9 cellular contexts compared by ENCODE assay signal in the genomic region with DNA sequence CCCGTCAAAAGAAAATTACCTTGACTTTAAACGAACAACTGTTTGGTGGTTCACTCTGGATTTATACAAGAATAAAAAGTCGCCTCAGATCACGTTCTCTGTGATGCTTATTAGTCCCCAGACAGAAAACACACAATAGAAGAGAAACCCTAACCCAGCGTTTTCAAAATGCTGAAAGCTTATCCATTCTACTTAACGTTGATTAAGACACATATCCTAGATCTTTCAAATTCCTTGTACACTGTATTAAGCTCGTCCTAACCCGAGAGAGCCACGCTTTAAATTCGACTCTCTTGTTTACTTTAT. TPM values are rescaled to one million over a fixed set of nuclear protein-coding genes. Genes with fewer than 3 reads are reported as not detected.
A peak's percentile ranks its signal among the peaks of the same experiment; 100 is the strongest.
DNase-seq lines count a peak whose midpoint lies in the region; ATAC-seq and TF ChIP-seq lines count a peak whose summit lies in the region.
"Had no signal": no experiment of that assay in that cellular context is flagged by ENCODE, and none has a peak within 500 bp of the region (broad histone marks: within the 10 kb centered on the region; RNA-seq: fewer than 3 reads in every experiment).

No MANE protein-coding gene starts in this region.

- no peaks in the 10 kb centered on the region for H3K36me3 ChIP-seq in CD8-positive, alpha-beta memory T cell (ENCODE audit: insufficient read depth, low read length)
- H3K36me3 ChIP-seq in IMR-90 (ENCODE audit: control insufficient read depth, insufficient read depth, low read length): no peaks in the 10 kb centered on the region
- H3K36me3 ChIP-seq: neutrophil had no signal

- H3K4me3 Mint-ChIP-seq in CD8-positive, alpha-beta memory T cell: peak overlapping the region in 6 of 7 donors; percentile 6 to 65 (median 56)
- H3K4me3 Mint-ChIP-seq in effector memory CD8-positive, alpha-beta T cell: peak overlapping the region; percentile 42 to 69
- peak overlapping the region; percentile 72 for H3K4me3 Mint-ChIP-seq in natural killer cell

- no TSS peak for BruUV-seq in IMR-90 (replicated peaks; lab: Mats Ljungman, UMichigan)

- no peak overlapping the region for H2AFZ ChIP-seq in IMR-90 (replicated peaks; ENCODE audit: low read length, poor library complexity)

- no peak overlapping the region for H2AK9ac ChIP-seq in IMR-90 (replicated peaks; ENCODE audit: low read depth, low read length, poor library complexity)

- in situ Hi-C loops in IMR-90 (cut with MboI; ENCODE audit: low sequenced_read_pairs): no loop called here

- no peak overlapping the region for H3K4me3 ChIP-seq in CD8-positive, alpha-beta memory T cell (ENCODE audit: low read length)
- no peak overlapping the region; the same call in 1 of the 2 replicates for H3K4me3 ChIP-seq in IMR-90 (ENCODE audit: insufficient read depth, low read depth, low read length)

- no peak for TF ChIP-seq RAD21 in IMR-90 (IDR thresholded peaks at IDR 0.05; ENCODE audit: low read length)

- no peak overlapping the region for H2BK15ac ChIP-seq in IMR-90 (ENCODE audit: low read depth, low read length)

- CTCF ChIA-PET in CD8-positive, alpha-beta memory T cell (lab: Charles Lee): no interaction called here
- CTCF ChIA-PET in IMR-90 (lab: Yijun Ruan, JAX): interaction anchor here (0.6 kb wide), 1 partner anchor 231 kb away, joined by 3 read pairs; no protein-coding TSS in a partner anchor

- intact Hi-C loops in IMR-90 (cut with micrococcal nuclease): no loop called here
- intact Hi-C loops in natural killer cell (cut with micrococcal nuclease): no loop called here

- H2BK5ac ChIP-seq in IMR-90 (ENCODE audit: low read depth, low read length, poor library complexity, severe bottlenecking): no peak overlapping the region

- H4K20me1 ChIP-seq in IMR-90 (ENCODE audit: insufficient read depth, low read length): no peaks in the 10 kb centered on the region

- H3K9me3 ChIP-seq in CD8-positive, alpha-beta memory T cell (ENCODE audit: low read length): no peaks in the 10 kb centered on the region
- H3K9me3 ChIP-seq in IMR-90 (ENCODE audit: control insufficient read depth, insufficient read depth, low read length): peaks cover 11% of the 10 kb centered on the region; the same call in 1 of the 2 replicates
- H3K9me3 ChIP-seq: neutrophil had no signal

- H3K4me2 ChIP-seq in IMR-90 (ENCODE audit: low read depth, low read length): peak overlapping the region; percentile 88; the same call in 1 of the 2 replicates

- dilution Hi-C loops in IMR-90 (cut with HindIII; ENCODE audit: low sequenced_read_pairs, unreplicated experiment): no loop called here

- WGBS in IMR-90 (ENCODE audit: extremely low coverage in 2 of 2, insufficient read length in 1 of 2), 2 experiments: 7% methylated on average over 5 of the region's 10 CpGs; no CpG with 5 or more reads in 1 of the 2 experiments

- no peak overlapping the region for H2BK20ac ChIP-seq in IMR-90 (ENCODE audit: low read depth, low read length)

- H3K9me3 Mint-ChIP-seq in CD8-positive, alpha-beta memory T cell: peaks cover 0 to 27% (median 17%) of the 10 kb centered on the region in 5 donors
- H3K9me3 Mint-ChIP-seq in effector memory CD8-positive, alpha-beta T cell: no peaks in the 10 kb centered on the region
- H3K9me3 Mint-ChIP-seq in natural killer cell: peaks cover 0 to 2% of the 10 kb centered on the region in 2 donors

- H3K4ac ChIP-seq in IMR-90 (ENCODE audit: low read depth, low read length): no peak overlapping the region

- H3K79me1 ChIP-seq in IMR-90 (ENCODE audit: low read depth in 1 of 2, low read length in 2 of 2): no peaks in the 10 kb centered on the region

- POLR2A ChIA-PET in CD8-positive, alpha-beta memory T cell (lab: Charles Lee): no interaction called here
- POLR2A ChIA-PET in IMR-90 (lab: Charles Lee; ENCODE audit: unreplicated experiment): no interaction called here

- H3K27me3 ChIP-seq in CD8-positive, alpha-beta memory T cell (ENCODE audit: insufficient read depth, low read length, poor library complexity, severe bottlenecking): peaks cover 67% of the 10 kb centered on the region
- peaks cover 77% of the 10 kb centered on the region for H3K27me3 ChIP-seq in IMR-90 (ENCODE audit: control insufficient read depth, insufficient read depth, low read length)

- H3K27ac Mint-ChIP-seq in CD8-positive, alpha-beta memory T cell: no peak overlapping the region
- H3K27ac Mint-ChIP-seq in effector memory CD8-positive, alpha-beta T cell: no peak overlapping the region
- no peak overlapping the region for H3K27ac Mint-ChIP-seq in natural killer cell

- H3K4me1 Mint-ChIP-seq in CD8-positive, alpha-beta memory T cell: peaks cover 22 to 46% (median 24%) of the 10 kb centered on the region in 3 donors
- peaks cover 0 to 11% of the 10 kb centered on the region in 2 donors for H3K4me1 Mint-ChIP-seq in effector memory CD8-positive, alpha-beta T cell (ENCODE audit: low read depth in 2 of 2)
- peaks cover 6 to 9% of the 10 kb centered on the region in 2 donors for H3K4me1 Mint-ChIP-seq in natural killer cell

- H4K5ac ChIP-seq in IMR-90 (ENCODE audit: low read depth, low read length): no peak overlapping the region

- H3K23ac ChIP-seq in IMR-90 (ENCODE audit: low read depth, low read length): no peak overlapping the region

- H3K4me1 ChIP-seq in CD8-positive, alpha-beta memory T cell (ENCODE audit: insufficient read depth, low read length): no peaks in the 10 kb centered on the region
- H3K4me1 ChIP-seq in IMR-90 (ENCODE audit: control insufficient read depth, insufficient read depth, low read length): no peaks in the 10 kb centered on the region

- DNase-seq in CD8-positive, alpha-beta memory T cell: no peak
- DNase-seq in IMR-90: no peak
- no peak for DNase-seq in effector memory CD8-positive, alpha-beta T cell
- no peak for DNase-seq in natural killer cell
- DNase-seq in KG1 (lab: John Stamatoyannopoulos, UW): no peak
- DNase-seq: effector CD8-positive, alpha-beta T cell had no signal

- H3K9ac ChIP-seq in IMR-90 (ENCODE audit: low read depth, low read length): no peak overlapping the region

- H3K36me3 Mint-ChIP-seq in CD8-positive, alpha-beta memory T cell: no peaks in the 10 kb centered on the region
- H3K36me3 Mint-ChIP-seq in effector memory CD8-positive, alpha-beta T cell (ENCODE audit: insufficient read depth): no peaks in the 10 kb centered on the region
- H3K36me3 Mint-ChIP-seq in natural killer cell: peaks cover 28% of the 10 kb centered on the region

- ATAC-seq in IMR-90 (ENCODE audit: low read depth) (no peak), natural killer cell (no peak), GM18870 (IDR thresholded peaks at IDR 0.05; ENCODE audit: unreplicated experiment) (no peak), HG02981 (IDR thresholded peaks at IDR 0.05; ENCODE audit: unreplicated experiment) (no peak)
- no peak for ATAC-seq in effector memory CD8-positive, alpha-beta T cell (replicated peaks)

- no peak overlapping the region for H3K14ac ChIP-seq in IMR-90 (replicated peaks; ENCODE audit: low read depth, low read length)

- H3K27ac ChIP-seq in CD8-positive, alpha-beta memory T cell (ENCODE audit: low read depth, low read length): no peak overlapping the region
- no peak overlapping the region for H3K27ac ChIP-seq in IMR-90 (ENCODE audit: insufficient read depth, low read length)
- H3K27ac ChIP-seq: neutrophil had no signal

- no peak overlapping the region for H2AK5ac ChIP-seq in IMR-90 (ENCODE audit: low read depth, low read length)

- no peak for TF ChIP-seq CTCF in IMR-90 (conservative IDR thresholded peaks at IDR 0.05; ENCODE audit: low read depth, low read length)
- TF ChIP-seq CTCF in natural killer cell (IDR thresholded peaks at IDR 0.05): no peak

- H3K56ac ChIP-seq in IMR-90 (ENCODE audit: extremely low read depth, insufficient read depth, low read length): no peak overlapping the region

- H3K18ac ChIP-seq in IMR-90 (ENCODE audit: low read depth, low read length): no peak overlapping the region

- H2BK120ac ChIP-seq in IMR-90 (ENCODE audit: low read depth, low read length): no peak overlapping the region

- no peak overlapping the region for H4K91ac ChIP-seq in IMR-90 (ENCODE audit: insufficient read depth, low read depth, low read length)

- H4K8ac ChIP-seq in IMR-90 (ENCODE audit: low read depth in 2 of 2, low read length in 2 of 2): no peak overlapping the region

- no peak for TF ChIP-seq POLR2A in IMR-90 (IDR thresholded peaks at IDR 0.05; ENCODE audit: low read depth, low read length)

- H3K27me3 Mint-ChIP-seq in CD8-positive, alpha-beta memory T cell: peaks cover 71 to 96% of the 10 kb centered on the region in 2 donors
- peaks cover 94 to 100% of the 10 kb centered on the region in 2 donors for H3K27me3 Mint-ChIP-seq in effector memory CD8-positive, alpha-beta T cell
- H3K27me3 Mint-ChIP-seq in natural killer cell (ENCODE audit: low read depth in 2 of 2): peaks cover 75 to 79% of the 10 kb centered on the region in 2 donors

- no peaks in the 10 kb centered on the region for H3K9me1 ChIP-seq in IMR-90 (ENCODE audit: insufficient read depth, low read length)

TF ChIP-seq in IMR-90, 13 proteins besides CTCF, POLR2A, EP300 and RAD21 (continues in another document):
- TF ChIP-seq FOS (IDR thresholded peaks at IDR 0.05; ENCODE audit: low read depth, low read length) (no peak), MXI1 (IDR thresholded peaks at IDR 0.05; ENCODE audit: borderline replicate concordance, low read depth, low read length) (no peak), BHLHE40 (IDR thresholded peaks at IDR 0.05; ENCODE audit: low read depth, low read length) (no peak), RCOR1 (IDR thresholded peaks at IDR 0.05; ENCODE audit: insufficient replicate concordance, low read length) (no peak), CHD1 (IDR thresholded peaks at IDR 0.05; ENCODE audit: low read depth, low read length) (no peak), NFE2L2 (IDR thresholded peaks at IDR 0.05; ENCODE audit: low read depth, low read length) (no peak), RFX5 (IDR thresholded peaks at IDR 0.05; ENCODE audit: low read depth, low read length) (no peak), MAZ (IDR thresholded peaks at IDR 0.05; ENCODE audit: borderline replicate concordance, low read depth, low read length) (no peak), CEBPB (IDR thresholded peaks at IDR 0.05; ENCODE audit: low read depth, low read length) (no peak), MAFK (IDR thresholded peaks at IDR 0.05; ENCODE audit: low read depth, low read length) (no peak)
- TF ChIP-seq, protein P1, sequence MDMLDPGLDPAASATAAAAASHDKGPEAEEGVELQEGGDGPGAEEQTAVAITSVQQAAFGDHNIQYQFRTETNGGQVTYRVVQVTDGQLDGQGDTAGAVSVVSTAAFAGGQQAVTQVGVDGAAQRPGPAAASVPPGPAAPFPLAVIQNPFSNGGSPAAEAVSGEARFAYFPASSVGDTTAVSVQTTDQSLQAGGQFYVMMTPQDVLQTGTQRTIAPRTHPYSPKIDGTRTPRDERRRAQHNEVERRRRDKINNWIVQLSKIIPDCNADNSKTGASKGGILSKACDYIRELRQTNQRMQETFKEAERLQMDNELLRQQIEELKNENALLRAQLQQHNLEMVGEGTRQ (IDR thresholded peaks at IDR 0.05; ENCODE audit: low read depth, low read length): no peak

RNA-seq across cellular contexts. Expression of a gene that starts 0.8 kb away (rescaled TPM):
- total RNA-seq in CD8-positive, alpha-beta memory T cell: not detected
- not detected for polyA plus RNA-seq in CD8-positive, alpha-beta memory T cell
- total RNA-seq in IMR-90 (2012; rRNA removed) (3.0 and 3.6 TPM in 2 replicates), natural killer cell (not detected)
- 6.3 and 7.0 TPM in 2 replicates for polyA plus RNA-seq in IMR-90 (2012; rRNA removed)
- polyA plus RNA-seq in IMR-90 (2012; cell fraction: cytosol; rRNA removed): 4.4 and 4.5 TPM in 2 replicates
- 8.4 and 11.1 TPM in 2 replicates for polyA plus RNA-seq in IMR-90 (2012; cell fraction: nucleus; rRNA removed; ENCODE audit: low replicate concordance)
